ENCODE assay signal across 10 cellular contexts in the genomic region with DNA sequence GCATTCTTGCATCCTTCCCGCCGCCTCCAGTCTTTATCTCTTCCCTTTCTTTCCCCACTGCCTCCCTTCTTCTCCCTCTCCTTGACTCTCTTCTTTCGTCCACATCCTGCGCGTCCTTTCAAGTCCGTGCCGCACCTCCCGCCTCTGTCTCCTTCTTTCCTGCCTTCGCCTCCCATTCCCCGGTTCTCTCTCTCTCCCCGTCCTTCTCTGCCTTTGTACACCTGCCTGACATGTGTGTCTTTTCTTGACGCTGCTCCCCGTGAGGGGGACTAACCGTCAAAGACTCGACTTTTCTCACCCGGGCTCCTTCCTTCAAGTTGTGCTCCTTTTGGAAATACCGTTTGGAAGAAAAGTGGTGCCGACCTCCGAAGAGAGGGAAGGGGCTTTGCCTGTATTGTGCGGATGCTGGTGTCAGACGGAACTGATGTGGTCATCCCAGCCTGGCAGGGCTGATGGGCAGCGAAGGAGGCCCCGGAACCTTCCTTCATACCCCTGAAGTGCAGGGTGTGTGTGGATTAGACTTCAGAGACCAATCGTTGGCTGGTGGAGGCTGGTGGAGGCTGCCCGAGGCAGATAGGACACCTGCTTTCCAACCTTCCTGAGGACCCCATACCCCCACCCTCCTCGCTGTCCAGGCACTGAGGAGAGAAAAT. TPM values are rescaled to one million over a fixed set of nuclear protein-coding genes. Genes with fewer than 3 reads are reported as not detected.
DNase-seq lines count a peak whose midpoint lies in the region; FAIRE-seq and TF ChIP-seq lines count a peak whose summit lies in the region.
"Had no signal": no experiment of that assay in that cellular context is flagged by ENCODE, and none has a peak within 500 bp of the region (broad histone marks: within the 10 kb centered on the region; RNA-seq: fewer than 3 reads in every experiment).

No MANE protein-coding gene starts in this region.

- no peak for TF ChIP-seq POLR2A in stomach (IDR thresholded peaks at IDR 0.05)

- no peak for TF ChIP-seq EP300 in stomach (IDR thresholded peaks at IDR 0.05)

- WGBS in stomach, 5 donors, result 3 to 4% (median 3%) methylated on average over 24 to 26 of the region's 26 CpGs

- H3K27me3 ChIP-seq in iPS-15b (ENCODE audit: control insufficient read depth, insufficient read depth, low read length), result peaks cover 55% of the 10 kb centered on the region
- peaks cover 0 to 47% (median 38%) of the 10 kb centered on the region in 3 donors for H3K27me3 ChIP-seq in stomach

- H3K9me3 Mint-ChIP-seq in activated naive CD8-positive, alpha-beta T cell (ENCODE audit: low read depth), result no peaks in the 10 kb centered on the region

- H3K4me3 ChIP-seq in iPS-15b (ENCODE audit: low read depth, low read length), result peak overlapping the region; percentile 66
- peak overlapping the region; percentile 57 to 69 (median 65) for H3K4me3 ChIP-seq in stomach

- peaks cover 47% of the 10 kb centered on the region for H3K27me3 Mint-ChIP-seq in activated naive CD8-positive, alpha-beta T cell

- no peak overlapping the region for H3K9ac ChIP-seq in iPS-15b (ENCODE audit: low read depth, low read length)

- peak overlapping the region; percentile 81 for H3K4me3 Mint-ChIP-seq in activated naive CD8-positive, alpha-beta T cell

- H3K4me1 Mint-ChIP-seq in activated naive CD8-positive, alpha-beta T cell (ENCODE audit: low read depth), result peaks cover 9% of the 10 kb centered on the region

- DNase-seq in NCI-H2171 treated with DMSO at 0.1 percent for 48 hours (lab: John Stamatoyannopoulos, UW), result peak; percentile 12
- no peak for DNase-seq in NCI-H2171 (lab: John Stamatoyannopoulos, UW)
- no peak for DNase-seq in stomach
- DNase-seq in ureter (ENCODE audit: low spot score), result no peak
- DNase-seq in hepatic stellate cell (ENCODE audit: low spot score), result no peak
- DNase-seq in RCC 7860 (ENCODE audit: low spot score), result no peak
- DNase-seq: CD4-positive, CD25-positive, alpha-beta regulatory T cell had no signal

- H3K36me3 ChIP-seq in iPS-15b (ENCODE audit: control insufficient read depth, insufficient read depth, low read length) (no peaks in the 10 kb centered on the region), stomach (no peaks in the 10 kb centered on the region)

- FAIRE-seq in RCC 7860 (lab: Jason Lieb, UNC), result no peak

- intact Hi-C loops in stomach (cut with DNase I; ENCODE audit: low total_unique reads), result no loop called here

- H3K9me3 ChIP-seq in iPS-15b (ENCODE audit: control insufficient read depth, insufficient read depth, low read length), result no peaks in the 10 kb centered on the region
- H3K9me3 ChIP-seq in stomach, result no peaks in the 10 kb centered on the region

- peak overlapping the region in 1 of 5 donors; percentile 67 for H3K27ac ChIP-seq in stomach

- no peak overlapping the region for H3K27ac Mint-ChIP-seq in activated naive CD8-positive, alpha-beta T cell
- H3K27ac Mint-ChIP-seq: CD4-positive, CD25-positive, alpha-beta regulatory T cell had no signal

- H3K36me3 Mint-ChIP-seq in activated naive CD8-positive, alpha-beta T cell, result no peaks in the 10 kb centered on the region
- H3K36me3 Mint-ChIP-seq: CD4-positive, CD25-positive, alpha-beta regulatory T cell had no signal

- TF ChIP-seq CTCF in stomach (IDR thresholded peaks at IDR 0.05), result no peak

- H3K4me1 ChIP-seq in iPS-15b (ENCODE audit: control insufficient read depth, insufficient read depth, low read length), result no peaks in the 10 kb centered on the region
- H3K4me1 ChIP-seq in stomach, result peaks cover 8 to 20% (median 18%) of the 10 kb centered on the region in 4 donors

RNA-seq across cellular contexts. Expression of gene TMEM178A, which starts 0.9 kb away (rescaled TPM):
- total RNA-seq in stomach, result 10 to 100 TPM in 1 of 5 donors, 1 to 10 TPM in 4; 1.2 to 36.5 (median 7.0) TPM
- polyA plus RNA-seq in stomach, result 1 to 10 TPM in 2 of 3 donors, under 1 TPM in 1; 0.62 to 4.3 (median 2.3) TPM
- 2.9 TPM for total RNA-seq in ureter
- total RNA-seq: CD4-positive, CD25-positive, alpha-beta regulatory T cell; T-helper 2 cell treated with Interferon-gamma antibody and Interleukin-4, amounts not matched to agents 100 ng/mL and 5 ng/mL, for 36 hours had no signal
- polyA plus RNA-seq: CD4-positive, CD25-positive, alpha-beta regulatory T cell had no signal
